1 cellular context compared by ENCODE assay signal in the genomic region with DNA sequence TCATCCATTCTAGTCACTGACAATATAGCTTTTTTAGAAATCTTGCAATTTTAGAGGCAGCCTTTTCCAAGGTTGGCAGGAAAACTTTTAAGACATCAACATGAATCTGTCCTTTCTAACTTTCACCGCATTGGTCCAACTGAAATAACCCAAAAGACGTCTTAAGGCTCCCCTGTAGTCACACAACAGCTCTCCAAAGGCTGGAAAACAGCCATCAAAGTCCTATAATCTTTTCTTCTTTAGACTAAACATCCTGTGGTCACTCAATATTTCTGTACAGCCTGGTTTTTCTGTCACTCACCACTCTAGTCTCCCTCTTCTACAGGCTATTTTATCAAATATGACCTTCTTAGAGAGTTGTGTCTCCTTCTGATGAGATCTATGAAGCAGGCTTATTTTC.
TF ChIP-seq lines count a peak whose summit lies in the region.

No MANE protein-coding gene starts in this region.

TF ChIP-seq in K562, 482 proteins besides CTCF, POLR2A, EP300 and RAD21 (continued from another document):
- TF ChIP-seq KAT8 (IDR thresholded peaks at IDR 0.05; ENCODE audit: low read depth) (no peak), ZC3H11A (IDR thresholded peaks at IDR 0.05; ENCODE audit: low read depth, low read length) (no peak), CAMTA2 (CRISPR knock-in tag; conservative IDR thresholded peaks at IDR 0.05) (no peak)
